Comparison of ENCODE assay signal across 1 cellular context in genomic region chr5:124734574-124735168, GRCh38.
TF ChIP-seq lines count a peak whose summit lies in the region.

No MANE protein-coding gene starts in this region.

TF ChIP-seq in GM23338, 12 proteins besides CTCF, POLR2A, EP300 and RAD21 (continued from another document):
- TF ChIP-seq, protein P1, sequence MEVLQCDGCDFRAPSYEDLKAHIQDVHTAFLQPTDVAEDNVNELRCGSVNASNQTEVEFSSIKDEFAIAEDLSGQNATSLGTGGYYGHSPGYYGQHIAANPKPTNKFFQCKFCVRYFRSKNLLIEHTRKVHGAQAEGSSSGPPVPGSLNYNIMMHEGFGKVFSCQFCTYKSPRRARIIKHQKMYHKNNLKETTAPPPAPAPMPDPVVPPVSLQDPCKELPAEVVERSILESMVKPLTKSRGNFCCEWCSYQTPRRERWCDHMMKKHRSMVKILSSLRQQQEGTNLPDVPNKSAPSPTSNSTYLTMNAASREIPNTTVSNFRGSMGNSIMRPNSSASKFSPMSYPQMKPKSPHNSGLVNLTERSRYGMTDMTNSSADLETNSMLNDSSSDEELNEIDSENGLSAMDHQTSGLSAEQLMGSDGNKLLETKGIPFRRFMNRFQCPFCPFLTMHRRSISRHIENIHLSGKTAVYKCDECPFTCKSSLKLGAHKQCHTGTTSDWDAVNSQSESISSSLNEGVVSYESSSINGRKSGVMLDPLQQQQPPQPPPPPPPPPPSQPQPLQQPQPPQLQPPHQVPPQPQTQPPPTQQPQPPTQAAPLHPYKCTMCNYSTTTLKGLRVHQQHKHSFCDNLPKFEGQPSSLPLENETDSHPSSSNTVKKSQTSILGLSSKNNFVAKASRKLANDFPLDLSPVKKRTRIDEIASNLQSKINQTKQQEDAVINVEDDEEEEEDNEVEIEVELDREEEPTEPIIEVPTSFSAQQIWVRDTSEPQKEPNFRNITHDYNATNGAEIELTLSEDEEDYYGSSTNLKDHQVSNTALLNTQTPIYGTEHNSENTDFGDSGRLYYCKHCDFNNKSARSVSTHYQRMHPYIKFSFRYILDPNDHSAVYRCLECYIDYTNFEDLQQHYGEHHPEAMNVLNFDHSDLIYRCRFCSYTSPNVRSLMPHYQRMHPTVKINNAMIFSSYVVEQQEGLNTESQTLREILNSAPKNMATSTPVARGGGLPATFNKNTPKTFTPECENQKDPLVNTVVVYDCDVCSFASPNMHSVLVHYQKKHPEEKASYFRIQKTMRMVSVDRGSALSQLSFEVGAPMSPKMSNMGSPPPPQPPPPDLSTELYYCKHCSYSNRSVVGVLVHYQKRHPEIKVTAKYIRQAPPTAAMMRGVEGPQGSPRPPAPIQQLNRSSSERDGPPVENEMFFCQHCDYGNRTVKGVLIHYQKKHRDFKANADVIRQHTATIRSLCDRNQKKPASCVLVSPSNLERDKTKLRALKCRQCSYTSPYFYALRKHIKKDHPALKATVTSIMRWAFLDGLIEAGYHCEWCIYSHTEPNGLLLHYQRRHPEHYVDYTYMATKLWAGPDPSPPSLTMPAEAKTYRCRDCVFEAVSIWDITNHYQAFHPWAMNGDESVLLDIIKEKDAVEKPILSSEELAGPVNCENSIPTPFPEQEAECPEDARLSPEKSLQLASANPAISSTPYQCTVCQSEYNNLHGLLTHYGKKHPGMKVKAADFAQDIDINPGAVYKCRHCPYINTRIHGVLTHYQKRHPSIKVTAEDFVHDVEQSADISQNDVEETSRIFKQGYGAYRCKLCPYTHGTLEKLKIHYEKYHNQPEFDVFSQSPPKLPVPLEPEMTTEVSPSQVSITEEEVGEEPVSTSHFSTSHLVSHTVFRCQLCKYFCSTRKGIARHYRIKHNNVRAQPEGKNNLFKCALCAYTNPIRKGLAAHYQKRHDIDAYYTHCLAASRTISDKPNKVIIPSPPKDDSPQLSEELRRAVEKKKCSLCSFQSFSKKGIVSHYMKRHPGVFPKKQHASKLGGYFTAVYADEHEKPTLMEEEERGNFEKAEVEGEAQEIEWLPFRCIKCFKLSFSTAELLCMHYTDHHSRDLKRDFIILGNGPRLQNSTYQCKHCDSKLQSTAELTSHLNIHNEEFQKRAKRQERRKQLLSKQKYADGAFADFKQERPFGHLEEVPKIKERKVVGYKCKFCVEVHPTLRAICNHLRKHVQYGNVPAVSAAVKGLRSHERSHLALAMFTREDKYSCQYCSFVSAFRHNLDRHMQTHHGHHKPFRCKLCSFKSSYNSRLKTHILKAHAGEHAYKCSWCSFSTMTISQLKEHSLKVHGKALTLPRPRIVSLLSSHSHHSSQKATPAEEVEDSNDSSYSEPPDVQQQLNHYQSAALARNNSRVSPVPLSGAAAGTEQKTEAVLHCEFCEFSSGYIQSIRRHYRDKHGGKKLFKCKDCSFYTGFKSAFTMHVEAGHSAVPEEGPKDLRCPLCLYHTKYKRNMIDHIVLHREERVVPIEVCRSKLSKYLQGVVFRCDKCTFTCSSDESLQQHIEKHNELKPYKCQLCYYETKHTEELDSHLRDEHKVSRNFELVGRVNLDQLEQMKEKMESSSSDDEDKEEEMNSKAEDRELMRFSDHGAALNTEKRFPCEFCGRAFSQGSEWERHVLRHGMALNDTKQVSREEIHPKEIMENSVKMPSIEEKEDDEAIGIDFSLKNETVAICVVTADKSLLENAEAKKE (CRISPR knock-in tag; IDR thresholded peaks at IDR 0.05), result no peak
- TF ChIP-seq EZH2phosphoT487 (IDR thresholded peaks at IDR 0.05; ENCODE audit: unreplicated experiment), result no peak
- TF ChIP-seq ZNF114 (CRISPR knock-in tag; IDR thresholded peaks at IDR 0.05), result no peak
- TF ChIP-seq REST (IDR thresholded peaks at IDR 0.05; ENCODE audit: unreplicated experiment), result no peak
